13 cellular contexts compared by ENCODE assay signal in genomic region chr1:27405074-27405473, GRCh38. TPM values are rescaled to one million over a fixed set of nuclear protein-coding genes. Genes with fewer than 3 reads are reported as not detected.
A peak's percentile ranks its signal among the peaks of the same experiment; 100 is the strongest.
DNase-seq lines count a peak whose midpoint lies in the region; ATAC-seq and TF ChIP-seq lines count a peak whose summit lies in the region.
"Had no signal": no experiment of that assay in that cellular context is flagged by ENCODE, and none has a peak within 500 bp of the region (broad histone marks: within the 10 kb centered on the region; RNA-seq: fewer than 3 reads in every experiment).

No MANE protein-coding gene starts in this region.

- 67 to 70% methylated on average over 13 of the region's 13 CpGs for WGBS in lung, 2 donors

- H3K9me3 ChIP-seq in NT2/D1 (ENCODE audit: insufficient read depth, low read length) (no peaks in the 10 kb centered on the region), lung (ENCODE audit: control insufficient read depth in 2 of 2, insufficient read depth in 1 of 2, low read length in 1 of 2) (no peaks in the 10 kb centered on the region), subcutaneous abdominal adipose tissue (ENCODE audit: control insufficient read depth in 5 of 5, low read length in 5 of 5) (no peaks in the 10 kb centered on the region)

- H3K27ac ChIP-seq in epithelial cell of prostate: peak overlapping the region; percentile 7
- H3K27ac ChIP-seq in lung (ENCODE audit: low read depth in 1 of 2, low read length in 1 of 2): peak overlapping the region; percentile 25 to 43
- peak overlapping the region; percentile 88 for H3K27ac ChIP-seq in subcutaneous abdominal adipose tissue (ENCODE audit: low read depth, low read length)

- H3K9ac ChIP-seq in NT2/D1 (ENCODE audit: insufficient read length, low read depth) (peak overlapping the region; percentile 77), subcutaneous abdominal adipose tissue (ENCODE audit: low read length in 5 of 5) (peak overlapping the region in 1 of 5 donors; percentile 68)

- H3K4me3 ChIP-seq in NT2/D1 (ENCODE audit: insufficient read length, low read depth) (no peak overlapping the region), lung (no peak overlapping the region), subcutaneous abdominal adipose tissue (ENCODE audit: low read depth in 1 of 5, low read length in 5 of 5) (no peak overlapping the region)

- peaks cover 34% of the 10 kb centered on the region for H3K4me1 ChIP-seq in NT2/D1 (ENCODE audit: insufficient read depth, insufficient read length)
- peaks cover 0 to 10% of the 10 kb centered on the region in 2 donors for H3K4me1 ChIP-seq in lung (ENCODE audit: control insufficient read depth in 2 of 2, insufficient read depth in 2 of 2, low read length in 2 of 2)
- peaks cover 22 to 70% (median 69%) of the 10 kb centered on the region in 5 donors for H3K4me1 ChIP-seq in subcutaneous abdominal adipose tissue (ENCODE audit: control insufficient read depth in 5 of 5, insufficient read depth in 5 of 5, low read length in 5 of 5)

- H3K36me3 ChIP-seq in NT2/D1 (ENCODE audit: insufficient read depth, insufficient read length, low read length) (peaks cover 36% of the 10 kb centered on the region), lung (ENCODE audit: control insufficient read depth in 2 of 2, insufficient read depth in 2 of 2, low read length in 2 of 2) (peaks cover 6 to 33% of the 10 kb centered on the region in 2 donors), subcutaneous abdominal adipose tissue (ENCODE audit: control insufficient read depth in 5 of 5, insufficient read depth in 5 of 5, low read length in 5 of 5) (peaks cover under 1 to 38% (median 32%) of the 10 kb centered on the region in 5 donors)

- no peak for TF ChIP-seq CTCF in lung (IDR thresholded peaks at IDR 0.05; ENCODE audit: control extremely low read depth, extremely low read depth)

- H3K27me3 ChIP-seq in NT2/D1 (ENCODE audit: insufficient read depth, insufficient read length): no peaks in the 10 kb centered on the region
- H3K27me3 ChIP-seq in lung (ENCODE audit: control insufficient read depth, insufficient read depth): no peaks in the 10 kb centered on the region
- no peaks in the 10 kb centered on the region for H3K27me3 ChIP-seq in subcutaneous abdominal adipose tissue (ENCODE audit: control insufficient read depth in 5 of 5, insufficient read depth in 4 of 5, low read length in 5 of 5)

- DNase-seq in NT2/D1 (ENCODE audit: low read depth, low spot score) (peak; percentile 75), epithelial cell of prostate (ENCODE audit: low read depth, low spot score) (no peak), lung (ENCODE audit: low spot score) (no peak), SW 1271 (lab: John Stamatoyannopoulos, UW) (no peak)
- DNase-seq in activated CD4-positive, alpha-beta T cell treated with anti-CD3 and anti-CD28 coated beads for 4 hours: no peak
- DNase-seq in activated CD4-positive, CD25-positive, alpha-beta regulatory T cell (lab: John Stamatoyannopoulos, UW): no peak
- DNase-seq: activated effector memory CD4-positive, alpha-beta T cell treated with Interleukin-2 at 50 U/mL for 16 hours; DMS79 had no signal

- ATAC-seq in lung (ENCODE audit: insufficient read depth, low FRiP score): no peak
- no peak for ATAC-seq in GM21723 (IDR thresholded peaks at IDR 0.05; ENCODE audit: unreplicated experiment)

RNA-seq across cellular contexts. Expression of gene GPR3, which starts 12.7 kb away (rescaled TPM):
- under 1 TPM; 0.51 to 0.58 TPM for total RNA-seq in lung
- 1 to 10 TPM; 1.3 to 1.8 TPM for polyA plus RNA-seq in lung

RNA-seq across cellular contexts. Expression of gene CD164L2, which starts 21.9 kb away (rescaled TPM):
- 10 to 100 TPM in 1 of 2 donors, 1 to 10 TPM in 1; 6.3 to 19.8 TPM for total RNA-seq in lung
- 10 to 100 TPM in 1 of 2 donors, 1 to 10 TPM in 1; 6.8 to 11.0 TPM for polyA plus RNA-seq in lung
- total RNA-seq: frontal cortex, pulmonary artery endothelial cell, temporal lobe had no signal

RNA-seq across cellular contexts. Expression of gene FCN3, which starts 30.4 kb away (rescaled TPM):
- 100 to 1,000 TPM in 1 of 2 donors, 10 to 100 TPM in 1; 36.6 to 611 TPM for total RNA-seq in lung
- polyA plus RNA-seq in lung: 100 to 1,000 TPM; 452 to 489 TPM
- total RNA-seq: frontal cortex had no signal

RNA-seq across cellular contexts. Expression of gene MAP3K6, which starts 38.3 kb away (rescaled TPM):
- 10 to 100 TPM; 17.0 to 96.6 TPM for total RNA-seq in lung
- polyA plus RNA-seq in lung: 10 to 100 TPM; 53.1 to 72.5 TPM

Comparison
In these comparisons a context has a peak if more than half of its experiments do, and no peak if none do; other contexts are left out.
1. H3K27ac ChIP-seq: peak in every context shown above with its lines; median percentile 88 in subcutaneous abdominal adipose tissue; 34 in lung; 7 in epithelial cell of prostate.